ENCODE assay signal across 17 cellular contexts in the genomic region with DNA sequence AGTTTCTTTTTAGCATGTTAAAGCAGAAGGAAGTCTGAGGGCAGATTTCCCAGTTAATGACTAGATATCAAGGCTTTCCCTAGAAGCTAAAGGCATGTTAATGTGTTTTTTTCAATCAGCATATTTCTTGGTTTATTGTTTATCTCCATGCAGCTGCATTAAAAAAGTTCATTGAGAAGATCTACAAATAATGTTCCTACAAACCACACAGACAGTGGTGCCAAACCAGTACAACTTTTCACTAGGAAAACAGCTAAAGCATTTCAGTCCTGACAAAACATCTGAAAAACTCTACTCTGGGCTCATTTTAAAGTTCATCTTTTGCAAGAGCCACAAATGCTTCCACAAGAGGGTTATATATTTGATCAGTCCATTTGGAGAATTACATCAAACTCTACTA.
"Had no signal": no experiment of that assay in that cellular context is flagged by ENCODE, and none has a peak within 500 bp of the region (broad histone marks: within the 10 kb centered on the region; RNA-seq: fewer than 3 reads in every experiment).

No MANE protein-coding gene starts in this region.

- H3K4me1 ChIP-seq: colonic mucosa, esophagus muscularis mucosa, parathyroid adenoma, vagina had no signal

- H2AFZ ChIP-seq: parathyroid adenoma had no signal

- H3K4me3 Mint-ChIP-seq: activated naive CD8-positive, alpha-beta T cell treated with anti-CD3 and anti-CD28 coated beads, Interleukin-2, amount 10 ng/mL, durations not matched to agents 7 days and 5 days; naive B cell had no signal

- H3K36me3 ChIP-seq: colonic mucosa, esophagus muscularis mucosa, tibial artery, vagina had no signal

- H3K27me3 Mint-ChIP-seq: activated naive CD8-positive, alpha-beta T cell treated with anti-CD3 and anti-CD28 coated beads, Interleukin-2, amount 10 ng/mL, durations not matched to agents 7 days and 5 days; naive B cell had no signal

- H3K27me3 ChIP-seq: colonic mucosa, tibial artery, vagina had no signal

- H3K9ac ChIP-seq: parathyroid adenoma had no signal

- ATAC-seq: left colon had no signal

- DNase-seq: activated CD4-positive, CD25-positive, alpha-beta regulatory T cell treated with anti-CD3 and anti-CD28 coated beads, Interleukin-2, amount 50 U/mL, for 72 hours; activated naive CD4-positive, alpha-beta T cell; activated naive CD8-positive, alpha-beta T cell treated with anti-CD3 and anti-CD28 coated beads, Interleukin-2, amount 10 ng/mL, durations not matched to agents 7 days and 5 days; activated T-cell treated with anti-CD3 and anti-CD28 coated beads for 4 hours; anterior cingulate cortex; colonic mucosa; glutamatergic neuron; left colon; naive B cell; retina; stimulated activated CD4-positive, alpha-beta T cell treated with anti-CD3 and anti-CD28 coated beads, Interleukin-4, amount 100 ng/mL, for 24 hours; stimulated activated naive CD4-positive, alpha-beta T cell; tibial artery had no signal

- H3K27ac Mint-ChIP-seq: activated naive CD8-positive, alpha-beta T cell treated with anti-CD3 and anti-CD28 coated beads, Interleukin-2, amount 10 ng/mL, durations not matched to agents 7 days and 5 days; naive B cell had no signal

- H3K79me2 ChIP-seq: parathyroid adenoma had no signal

- H3K27ac ChIP-seq: colonic mucosa, esophagus muscularis mucosa, parathyroid adenoma, skin epidermis, tibial artery, vagina had no signal

- H3K36me3 Mint-ChIP-seq: activated naive CD8-positive, alpha-beta T cell treated with anti-CD3 and anti-CD28 coated beads, Interleukin-2, amount 10 ng/mL, durations not matched to agents 7 days and 5 days; naive B cell had no signal

- H3K4me1 Mint-ChIP-seq: activated naive CD8-positive, alpha-beta T cell treated with anti-CD3 and anti-CD28 coated beads, Interleukin-2, amount 10 ng/mL, durations not matched to agents 7 days and 5 days; naive B cell had no signal

- H3K4me3 ChIP-seq: colonic mucosa, esophagus muscularis mucosa, skin epidermis, tibial artery, vagina had no signal

- H3K9me3 ChIP-seq: colonic mucosa, esophagus muscularis mucosa, tibial artery, vagina had no signal
